ENCODE assay signal across 11 cellular contexts in genomic region chr20:45339084-45339483, GRCh38. TPM values are rescaled to one million over a fixed set of nuclear protein-coding genes. Genes with fewer than 3 reads are reported as not detected.
DNase-seq lines count a peak whose midpoint lies in the region; ATAC-seq lines count a peak whose summit lies in the region.
"Had no signal": no experiment of that assay in that cellular context is flagged by ENCODE, and none has a peak within 500 bp of the region (broad histone marks: within the 10 kb centered on the region; RNA-seq: fewer than 3 reads in every experiment).

No MANE protein-coding gene starts in this region.

- H3K27ac ChIP-seq in epithelial cell of prostate = peak overlapping the region; percentile 97

- intact Hi-C loops in posterior vena cava (cut with DNase I) = no loop called here

- peak; percentile 86 for DNase-seq in HPDE6-E6E7 (ENCODE audit: extremely low spot score)
- no peak for DNase-seq in epithelial cell of prostate (ENCODE audit: low read depth, low spot score)
- peak; percentile 38 for DNase-seq in posterior vena cava (ENCODE audit: low spot score)
- no peak for DNase-seq in NCI-H1436 treated with DMSO at 0.1 percent for 48 hours (lab: John Stamatoyannopoulos, UW)
- no peak for DNase-seq in NCI-H526 treated with DMSO at 0.1 percent for 48 hours (lab: John Stamatoyannopoulos, UW)
- DNase-seq: activated T-cell treated with anti-CD3 and anti-CD28 coated beads, Interleukin-2, amount 50 U/mL, for 72 hours; CD4-positive, CD25-positive, alpha-beta regulatory T cell; dorsolateral prefrontal cortex; T-helper 1 cell had no signal

- no peak for ATAC-seq in HG03460 (IDR thresholded peaks at IDR 0.05; ENCODE audit: unreplicated experiment)
- ATAC-seq: activated T-cell treated with anti-CD3 and anti-CD28 coated beads, Interleukin-2, amount 50 U/mL, for 72 hours; GM12878 had no signal

RNA-seq across cellular contexts. Expression of gene SDC4, which starts 9.1 kb away (rescaled TPM):
- total RNA-seq in posterior vena cava = 100 to 1,000 TPM in 1 of 2 donors, 10 to 100 TPM in 1; 85.7 to 104 TPM

RNA-seq across cellular contexts. Expression of gene SYS1, which starts 23.9 kb away (rescaled TPM):
- total RNA-seq in posterior vena cava = 10 to 100 TPM; 21.8 to 22.6 TPM

RNA-seq across cellular contexts. Expression of gene MATN4, which starts 31.0 kb away (rescaled TPM):
- total RNA-seq in posterior vena cava = under 1 TPM; 0.29 to 0.56 TPM
- total RNA-seq: CD4-positive, CD25-positive, alpha-beta regulatory T cell; GM12878 had no signal

RNA-seq across cellular contexts. Expression of gene RBPJL, which starts 32.4 kb away (rescaled TPM):
- total RNA-seq in posterior vena cava = not detected
- total RNA-seq: activated T-cell treated with anti-CD3 and anti-CD28 coated beads, Interleukin-2, amount 50 U/mL, for 72 hours; CD4-positive, CD25-positive, alpha-beta regulatory T cell had no signal

RNA-seq across cellular contexts. Expression of gene TP53TG5, which starts 39.0 kb away (rescaled TPM):
- total RNA-seq in posterior vena cava = 1 to 10 TPM; 1.4 to 2.0 TPM
- total RNA-seq: CD4-positive, CD25-positive, alpha-beta regulatory T cell; GM12878 had no signal

Comparison
In these comparisons a context has a peak if more than half of its experiments do, and no peak if none do; other contexts are left out.
1. DNase-seq: peak in HPDE6-E6E7 (single experiment) and posterior vena cava (single experiment); none in epithelial cell of prostate (single experiment), NCI-H1436 treated with DMSO at 0.1 percent for 48 hours (single experiment) and NCI-H526 treated with DMSO at 0.1 percent for 48 hours (single experiment).